29 cellular contexts compared by ENCODE assay signal in the genomic region with DNA sequence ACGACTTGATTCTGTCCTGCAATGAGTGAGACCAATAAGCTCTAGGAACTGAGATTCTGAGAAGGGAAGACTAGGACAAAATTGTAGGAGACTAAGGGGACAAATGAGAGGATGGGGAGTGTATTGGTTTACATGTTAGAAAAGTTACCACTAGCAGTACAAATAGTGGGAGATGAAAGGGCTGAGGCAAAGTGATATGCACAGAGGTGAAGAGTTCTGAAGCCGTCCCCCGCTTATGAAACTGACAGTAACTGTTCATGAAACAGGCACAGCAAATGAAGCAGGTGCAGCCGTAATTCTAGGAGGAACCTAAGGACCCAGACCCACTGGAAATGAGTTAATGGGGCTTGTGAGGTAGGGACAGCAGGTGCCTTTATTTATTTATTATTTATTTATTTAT.
"Had no signal": no experiment of that assay in that cellular context is flagged by ENCODE, and none has a peak within 500 bp of the region (broad histone marks: within the 10 kb centered on the region; RNA-seq: fewer than 3 reads in every experiment).

No MANE protein-coding gene starts in this region.

- H3K4me3 Mint-ChIP-seq: activated CD4-positive, alpha-beta memory T cell treated with anti-CD3 and anti-CD28 coated beads, Interleukin-2, amount 10 ng/mL, durations not matched to agents 7 days and 5 days; activated CD4-positive, alpha-beta T cell treated with anti-CD3 and anti-CD28 coated beads, Interleukin-2, amount 10 ng/mL, durations not matched to agents 7 days and 5 days; activated naive CD8-positive, alpha-beta T cell treated with anti-CD3 and anti-CD28 coated beads for 36 hours; activated naive CD8-positive, alpha-beta T cell treated with anti-CD3 and anti-CD28 coated beads, Interleukin-2, amount 50 U/mL, for 24 hours; activated T-cell treated with anti-CD3 and anti-CD28 coated beads, Interleukin-2, amount 50 U/mL, for 24 hours; activated T-cell treated with anti-CD3 and anti-CD28 coated beads, Interleukin-2, amount 50 U/mL, for 72 hours; effector memory CD8-positive, alpha-beta T cell had no signal

- H3K27ac Mint-ChIP-seq: activated CD4-positive, alpha-beta memory T cell treated with anti-CD3 and anti-CD28 coated beads, Interleukin-2, amount 10 ng/mL, durations not matched to agents 7 days and 5 days; activated CD4-positive, alpha-beta T cell treated with anti-CD3 and anti-CD28 coated beads, Interleukin-2, amount 10 ng/mL, durations not matched to agents 7 days and 5 days; activated naive CD8-positive, alpha-beta T cell treated with anti-CD3 and anti-CD28 coated beads for 36 hours; activated naive CD8-positive, alpha-beta T cell treated with anti-CD3 and anti-CD28 coated beads, Interleukin-2, amount 50 U/mL, for 24 hours; activated T-cell treated with anti-CD3 and anti-CD28 coated beads, Interleukin-2, amount 50 U/mL, for 24 hours; activated T-cell treated with anti-CD3 and anti-CD28 coated beads, Interleukin-2, amount 50 U/mL, for 72 hours; effector memory CD8-positive, alpha-beta T cell had no signal

- H3K9me3 Mint-ChIP-seq: activated CD4-positive, alpha-beta T cell treated with anti-CD3 and anti-CD28 coated beads, Interleukin-2, amount 10 ng/mL, durations not matched to agents 7 days and 5 days; activated naive CD8-positive, alpha-beta T cell treated with anti-CD3 and anti-CD28 coated beads for 36 hours had no signal

- H3K27me3 Mint-ChIP-seq: activated CD4-positive, alpha-beta memory T cell treated with anti-CD3 and anti-CD28 coated beads, Interleukin-2, amount 10 ng/mL, durations not matched to agents 7 days and 5 days; activated CD4-positive, alpha-beta T cell treated with anti-CD3 and anti-CD28 coated beads, Interleukin-2, amount 10 ng/mL, durations not matched to agents 7 days and 5 days; activated naive CD8-positive, alpha-beta T cell treated with anti-CD3 and anti-CD28 coated beads for 36 hours; activated naive CD8-positive, alpha-beta T cell treated with anti-CD3 and anti-CD28 coated beads, Interleukin-2, amount 50 U/mL, for 24 hours; activated T-cell treated with anti-CD3 and anti-CD28 coated beads, Interleukin-2, amount 50 U/mL, for 24 hours; effector memory CD8-positive, alpha-beta T cell had no signal

- H3K36me3 Mint-ChIP-seq: activated naive CD8-positive, alpha-beta T cell treated with anti-CD3 and anti-CD28 coated beads for 36 hours had no signal

- ATAC-seq: activated naive CD8-positive, alpha-beta T cell treated with anti-CD3 and anti-CD28 coated beads, Interleukin-2, amount 50 U/mL, for 24 hours; activated T-cell treated with anti-CD3 and anti-CD28 coated beads, Interleukin-2, amount 50 U/mL, for 72 hours; body of pancreas; effector memory CD8-positive, alpha-beta T cell; foreskin keratinocyte; gastrocnemius medialis; heart left ventricle had no signal

- H3K4me1 Mint-ChIP-seq: activated CD4-positive, alpha-beta memory T cell treated with anti-CD3 and anti-CD28 coated beads, Interleukin-2, amount 10 ng/mL, durations not matched to agents 7 days and 5 days; activated CD4-positive, alpha-beta T cell treated with anti-CD3 and anti-CD28 coated beads, Interleukin-2, amount 10 ng/mL, durations not matched to agents 7 days and 5 days; activated naive CD8-positive, alpha-beta T cell treated with anti-CD3 and anti-CD28 coated beads for 36 hours; activated naive CD8-positive, alpha-beta T cell treated with anti-CD3 and anti-CD28 coated beads, Interleukin-2, amount 50 U/mL, for 24 hours had no signal

- DNase-seq: activated CD4-positive, alpha-beta memory T cell treated with anti-CD3 and anti-CD28 coated beads, Interleukin-2, amount 10 ng/mL, durations not matched to agents 7 days and 5 days; activated CD4-positive, alpha-beta T cell treated with anti-CD3 and anti-CD28 coated beads for 1 hour; activated CD4-positive, alpha-beta T cell treated with anti-CD3 and anti-CD28 coated beads for 4 hours; activated CD4-positive, alpha-beta T cell treated with anti-CD3 and anti-CD28 coated beads, Interleukin-2, amount 10 ng/mL, durations not matched to agents 7 days and 5 days; activated CD4-positive, alpha-beta T cell treated with anti-CD3 and anti-CD28 coated beads, Interleukin-2, amount 50 U/mL, for 4 hours; activated CD8-positive, alpha-beta memory T cell treated with anti-CD3 and anti-CD28 coated beads, Interleukin-2, amount 50 U/mL, for 48 hours; activated gamma-delta T cell; activated naive CD4-positive, alpha-beta T cell treated with anti-CD3 and anti-CD28 coated beads, Interleukin-2, amount 50 U/mL, for 16 hours; activated naive CD4-positive, alpha-beta T cell treated with Interleukin-2 at 50 U/mL for 16 hours; activated naive CD8-positive, alpha-beta T cell treated with anti-CD3 and anti-CD28 coated beads for 36 hours; activated naive CD8-positive, alpha-beta T cell treated with anti-CD3 and anti-CD28 coated beads, Interleukin-2, amount 50 U/mL, for 24 hours; activated T-cell treated with anti-CD3 and anti-CD28 coated beads for 4 hours; activated T-cell treated with anti-CD3 and anti-CD28 coated beads, Interleukin-2, amount 50 U/mL, for 24 hours; activated T-cell treated with anti-CD3 and anti-CD28 coated beads, Interleukin-2, amount 50 U/mL, for 72 hours; adrenal gland; amygdala; aorta; body of pancreas; caudate nucleus; cortex of kidney; dermis blood vessel endothelial cell; effector CD4-positive, alpha-beta T cell; effector memory CD8-positive, alpha-beta T cell; erythroblast; foreskin keratinocyte; gastrocnemius medialis; glutamatergic neuron; heart left ventricle; T-helper 2 cell had no signal
